Comparison of ENCODE assay signal across 9 cellular contexts in the genomic region with DNA sequence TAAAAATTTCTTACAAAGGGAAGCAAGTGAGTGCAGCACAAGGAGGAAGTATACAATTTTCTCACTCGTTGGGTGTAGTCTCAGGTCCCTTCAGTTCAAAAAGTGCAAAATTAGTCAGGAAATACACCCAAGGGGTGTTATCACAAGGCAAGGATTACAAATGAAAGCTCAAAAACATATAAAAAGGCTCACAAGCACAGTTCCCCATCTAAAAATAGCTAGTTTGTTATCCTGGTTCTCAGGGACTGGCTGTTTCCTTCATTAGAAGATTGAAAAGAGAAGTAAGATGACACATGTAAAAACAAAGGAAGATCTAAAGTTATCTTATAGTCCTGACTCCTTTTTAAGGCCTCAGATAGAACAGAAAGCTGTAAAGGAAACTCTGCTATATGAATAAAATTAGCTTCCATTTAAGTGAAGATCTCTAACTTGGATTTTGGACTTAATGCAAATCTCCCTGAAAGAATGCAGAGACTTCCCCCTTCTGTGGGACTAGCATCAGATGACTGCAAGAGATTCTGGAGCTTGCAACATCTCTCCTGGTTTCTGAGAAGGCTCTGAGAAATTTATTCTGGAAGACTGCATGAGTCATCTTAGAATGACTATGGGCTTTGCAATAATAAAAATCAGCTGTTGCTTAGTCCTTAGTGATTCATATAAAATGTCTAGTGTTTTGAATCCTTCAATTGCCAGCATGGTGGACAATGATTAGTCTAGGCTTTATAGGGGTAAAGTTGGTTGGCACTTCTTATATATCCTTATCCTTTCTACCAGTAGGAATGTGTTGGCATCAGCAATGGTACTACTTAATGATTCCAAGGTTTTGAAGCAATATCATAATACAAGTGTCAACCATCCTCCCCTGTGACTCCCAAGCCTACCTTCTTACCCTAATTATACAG. TPM values are rescaled to one million over a fixed set of nuclear protein-coding genes. Genes with fewer than 3 reads are reported as not detected.
A peak's percentile ranks its signal among the peaks of the same experiment; 100 is the strongest.
DNase-seq lines count a peak whose midpoint lies in the region; ATAC-seq and TF ChIP-seq lines count a peak whose summit lies in the region.
"Had no signal": no experiment of that assay in that cellular context is flagged by ENCODE, and none has a peak within 500 bp of the region (broad histone marks: within the 10 kb centered on the region; RNA-seq: fewer than 3 reads in every experiment).

No MANE protein-coding gene starts in this region.

- no peaks in the 10 kb centered on the region for H3K27me3 Mint-ChIP-seq in activated CD8-positive, alpha-beta memory T cell treated with anti-CD3 and anti-CD28 coated beads, Interleukin-2, amount 10 ng/mL, durations not matched to agents 7 days and 5 days
- H3K27me3 Mint-ChIP-seq in activated naive CD8-positive, alpha-beta T cell treated with anti-CD3 and anti-CD28 coated beads, Interleukin-2, amount 50 U/mL, for 24 hours = no peaks in the 10 kb centered on the region

- TF ChIP-seq POLR2A in transverse colon (IDR thresholded peaks at IDR 0.05) = no peak

- H3K4me3 ChIP-seq in MG63 (no peak overlapping the region), transverse colon (no peak overlapping the region), HAP-1 (no peak overlapping the region)

- H3K4me3 Mint-ChIP-seq in activated CD8-positive, alpha-beta memory T cell treated with anti-CD3 and anti-CD28 coated beads, Interleukin-2, amount 10 ng/mL, durations not matched to agents 7 days and 5 days = no peak overlapping the region
- no peak overlapping the region for H3K4me3 Mint-ChIP-seq in activated naive CD8-positive, alpha-beta T cell treated with anti-CD3 and anti-CD28 coated beads, Interleukin-2, amount 50 U/mL, for 24 hours
- H3K4me3 Mint-ChIP-seq: T-helper 1 cell treated with Interleukin-12 subunit alpha and Interleukin-12 subunit beta and Interleukin-4 antibody, amounts not matched to agents 30 μg/mL and 1 μg/mL, for 36 hours had no signal

- peak overlapping the region; percentile 66 to 75 (median 68) for H3K27ac ChIP-seq in transverse colon

- ATAC-seq in left lobe of liver (peak; percentile 34), HG03139 (IDR thresholded peaks at IDR 0.05; ENCODE audit: unreplicated experiment) (no peak)
- ATAC-seq in activated CD8-positive, alpha-beta memory T cell treated with anti-CD3 and anti-CD28 coated beads, Interleukin-2, amount 10 ng/mL, durations not matched to agents 7 days and 5 days = no peak
- ATAC-seq in activated naive CD8-positive, alpha-beta T cell treated with anti-CD3 and anti-CD28 coated beads, Interleukin-2, amount 50 U/mL, for 24 hours = no peak

- intact Hi-C loops in transverse colon (cut with DNase I; ENCODE audit: low total_unique reads) = no loop called here

- TF ChIP-seq CTCF in transverse colon (IDR thresholded peaks at IDR 0.05) = no peak

- no peak overlapping the region for H3K27ac Mint-ChIP-seq in activated CD8-positive, alpha-beta memory T cell treated with anti-CD3 and anti-CD28 coated beads, Interleukin-2, amount 10 ng/mL, durations not matched to agents 7 days and 5 days
- H3K27ac Mint-ChIP-seq in activated naive CD8-positive, alpha-beta T cell treated with anti-CD3 and anti-CD28 coated beads, Interleukin-2, amount 50 U/mL, for 24 hours = no peak overlapping the region
- H3K27ac Mint-ChIP-seq: T-helper 1 cell treated with Interleukin-12 subunit alpha and Interleukin-12 subunit beta and Interleukin-4 antibody, amounts not matched to agents 30 μg/mL and 1 μg/mL, for 36 hours had no signal

- H3K4me1 ChIP-seq in transverse colon = peaks cover 4 to 45% (median 34%) of the 10 kb centered on the region in 4 donors
- 0 out of 2 replicates have a peak, but pooled peaks cover 2% of the 10 kb centered on the region for H3K4me1 ChIP-seq in HAP-1

- H3K36me3 Mint-ChIP-seq in activated CD8-positive, alpha-beta memory T cell treated with anti-CD3 and anti-CD28 coated beads, Interleukin-2, amount 10 ng/mL, durations not matched to agents 7 days and 5 days = no peaks in the 10 kb centered on the region
- no peaks in the 10 kb centered on the region for H3K36me3 Mint-ChIP-seq in activated naive CD8-positive, alpha-beta T cell treated with anti-CD3 and anti-CD28 coated beads, Interleukin-2, amount 50 U/mL, for 24 hours (ENCODE audit: low read depth)

- no peaks in the 10 kb centered on the region for H3K9me3 Mint-ChIP-seq in activated CD8-positive, alpha-beta memory T cell treated with anti-CD3 and anti-CD28 coated beads, Interleukin-2, amount 10 ng/mL, durations not matched to agents 7 days and 5 days (ENCODE audit: low read depth)
- H3K9me3 Mint-ChIP-seq in activated naive CD8-positive, alpha-beta T cell treated with anti-CD3 and anti-CD28 coated beads, Interleukin-2, amount 50 U/mL, for 24 hours = no peaks in the 10 kb centered on the region
- H3K9me3 Mint-ChIP-seq: T-helper 1 cell treated with Interleukin-12 subunit alpha and Interleukin-12 subunit beta and Interleukin-4 antibody, amounts not matched to agents 30 μg/mL and 1 μg/mL, for 36 hours had no signal

- DNase-seq in MG63 = peak; percentile 50
- peak; percentile 75 for DNase-seq in brain pericyte (ENCODE audit: low read depth, low spot score)
- no peak for DNase-seq in left lobe of liver (ENCODE audit: low spot score)
- no peak for DNase-seq in transverse colon
- DNase-seq in activated CD8-positive, alpha-beta memory T cell treated with anti-CD3 and anti-CD28 coated beads, Interleukin-2, amount 10 ng/mL, durations not matched to agents 7 days and 5 days = no peak
- DNase-seq in HAP-1 (ENCODE audit: low spot score in 2 of 2) = no peak
- DNase-seq in activated naive CD8-positive, alpha-beta T cell treated with anti-CD3 and anti-CD28 coated beads, Interleukin-2, amount 50 U/mL, for 24 hours = no peak

- H3K9me3 ChIP-seq in MG63 (no peaks in the 10 kb centered on the region), transverse colon (no peaks in the 10 kb centered on the region), HAP-1 (no peaks in the 10 kb centered on the region)

- peaks cover 2% of the 10 kb centered on the region for H3K4me1 Mint-ChIP-seq in activated CD8-positive, alpha-beta memory T cell treated with anti-CD3 and anti-CD28 coated beads, Interleukin-2, amount 10 ng/mL, durations not matched to agents 7 days and 5 days
- peaks cover 5% of the 10 kb centered on the region for H3K4me1 Mint-ChIP-seq in activated naive CD8-positive, alpha-beta T cell treated with anti-CD3 and anti-CD28 coated beads, Interleukin-2, amount 50 U/mL, for 24 hours

- peaks cover 75% of the 10 kb centered on the region for H3K36me3 ChIP-seq in MG63
- H3K36me3 ChIP-seq in transverse colon = no peaks in the 10 kb centered on the region
- H3K36me3 ChIP-seq in HAP-1 (replicated peaks) = no peaks in the 10 kb centered on the region

- CTCF ChIA-PET in activated CD8-positive, alpha-beta memory T cell treated with anti-CD3 and anti-CD28 coated beads, Interleukin-2, amount 10 ng/mL, durations not matched to agents 7 days and 5 days (lab: Charles Lee) = interaction anchor here (1.0 kb wide), 1 partner anchor 23 kb away, joined by 3 read pairs; no protein-coding TSS in a partner anchor

- 57 to 61% methylated on average over 1 of the region's 1 CpG for WGBS in transverse colon (ENCODE audit: low coverage in 1 of 2), 2 donors

- TF ChIP-seq EP300 in transverse colon (IDR thresholded peaks at IDR 0.05; ENCODE audit: low read depth) = no peak

- in situ Hi-C loops in transverse colon (cut with MboI; ENCODE audit: low pct_ligation_motif_present in 1 of 4, low pct_unique_long_range_greater_than_20kb in 1 of 4, low sequenced_read_pairs in 3 of 4) (no loop called here), HAP-1 (cut with MboI; ENCODE audit: low sequenced_read_pairs) (no loop called here)

- H3K27me3 ChIP-seq in MG63 = no peaks in the 10 kb centered on the region
- no peaks in the 10 kb centered on the region for H3K27me3 ChIP-seq in transverse colon
- H3K27me3 ChIP-seq in HAP-1 (ENCODE audit: low read depth) = no peaks in the 10 kb centered on the region

RNA-seq across cellular contexts. Expression of gene DAB2, which starts 25.4 kb away (rescaled TPM):
- 49.6 and 53.1 TPM in 2 replicates for total RNA-seq in MG63 (2014; rRNA removed; shearing (Covaris generic); ENCODE audit: low replicate concordance)
- total RNA-seq in left lobe of liver (7.6 TPM), transverse colon (100 to 1,000 TPM in 1 of 4 donors, 10 to 100 TPM in 3; 34.4 to 143 (median 53.1) TPM)
- not detected for total RNA-seq in activated CD8-positive, alpha-beta memory T cell treated with anti-CD3 and anti-CD28 coated beads, Interleukin-2, amount 10 ng/mL, durations not matched to agents 7 days and 5 days

RNA-seq across cellular contexts. Expression of gene C9, which starts 35.1 kb away (rescaled TPM):
- total RNA-seq in MG63 (2014; rRNA removed; shearing (Covaris generic); ENCODE audit: low replicate concordance) = not detected in 2 replicates
- 1,159 TPM for total RNA-seq in left lobe of liver
- total RNA-seq in transverse colon = not detected
- not detected for total RNA-seq in activated CD8-positive, alpha-beta memory T cell treated with anti-CD3 and anti-CD28 coated beads, Interleukin-2, amount 10 ng/mL, durations not matched to agents 7 days and 5 days

Comparison
In these comparisons a context has a peak if more than half of its experiments do, and no peak if none do; other contexts are left out.
1. DNase-seq: peak in MG63 (single experiment) and brain pericyte (single experiment); none in left lobe of liver (single experiment), transverse colon (single experiment), activated CD8-positive, alpha-beta memory T cell treated with anti-CD3 and anti-CD28 coated beads, Interleukin-2, amount 10 ng/mL, durations not matched to agents 7 days and 5 days (single experiment), HAP-1 (0 of 2) and activated naive CD8-positive, alpha-beta T cell treated with anti-CD3 and anti-CD28 coated beads, Interleukin-2, amount 50 U/mL, for 24 hours (single experiment).
2. RNA of gene C9, which starts 35.1 kb away (total RNA-seq): 1,159 TPM in left lobe of liver (single experiment); not detected in MG63, not detected in transverse colon and not detected in activated CD8-positive, alpha-beta memory T cell treated with anti-CD3 and anti-CD28 coated beads, Interleukin-2, amount 10 ng/mL, durations not matched to agents 7 days and 5 days; every median in the first group is over 1,000 times any median in the second.